ENCODE assay signal across 8 cellular contexts in the genomic region with DNA sequence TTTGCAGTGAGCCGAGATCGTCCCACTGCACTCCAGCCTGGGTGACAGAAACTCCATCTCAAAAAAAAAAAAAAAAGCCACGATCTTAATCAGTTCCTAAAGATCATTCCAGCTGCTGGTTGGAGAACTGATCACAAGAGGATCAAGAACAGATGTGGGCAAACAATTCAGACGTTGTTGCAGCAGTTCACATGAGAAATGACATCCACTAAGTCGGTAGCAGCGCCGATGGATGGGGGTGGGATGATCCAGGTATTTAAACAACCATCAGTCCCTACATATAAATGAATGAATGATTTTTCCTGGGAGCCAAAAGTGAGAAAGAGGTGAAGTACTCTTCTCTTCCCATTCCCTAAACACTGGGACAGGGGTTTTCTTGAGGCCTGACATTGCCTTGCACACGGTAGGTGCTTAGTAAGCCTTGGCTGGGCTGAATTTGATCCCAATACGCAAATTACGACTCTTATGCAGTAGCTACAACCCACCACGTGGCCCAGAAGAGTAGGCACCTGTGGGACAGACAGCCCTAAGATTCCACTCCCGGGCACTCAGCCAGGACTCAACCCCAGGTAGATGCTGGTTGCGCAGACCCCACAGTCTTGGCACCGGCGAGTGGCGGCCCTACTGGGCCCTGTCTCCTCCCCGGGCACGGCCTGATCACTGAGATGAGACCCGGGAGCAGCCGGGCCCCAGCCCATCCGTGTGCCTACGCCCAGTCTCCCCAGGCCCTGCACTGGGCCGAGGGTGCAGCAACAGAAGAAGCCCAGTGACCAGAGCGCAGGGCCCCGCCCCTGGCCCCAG. TPM values are rescaled to one million over a fixed set of nuclear protein-coding genes. Genes with fewer than 3 reads are reported as not detected.
A peak's percentile ranks its signal among the peaks of the same experiment; 100 is the strongest.
DNase-seq lines count a peak whose midpoint lies in the region; ATAC-seq, FAIRE-seq and TF ChIP-seq lines count a peak whose summit lies in the region.

No MANE protein-coding gene starts in this region.

- H3K4me3 ChIP-seq in A673 (ENCODE audit: low read depth, low read length, poor library complexity, severe bottlenecking) = peak overlapping the region; percentile 65

- H3K27me3 Mint-ChIP-seq in osteocyte (ENCODE audit: unreplicated experiment) = no peaks in the 10 kb centered on the region

- H3K9me3 Mint-ChIP-seq in osteocyte (ENCODE audit: unreplicated experiment) = no peaks in the 10 kb centered on the region

- peak overlapping the region; percentile 97 for H3K27ac Mint-ChIP-seq in osteocyte (ENCODE audit: unreplicated experiment)

- no peak for FAIRE-seq in GM12892 (lab: Jason Lieb, UNC)

- H3K4me3 Mint-ChIP-seq in osteocyte (ENCODE audit: unreplicated experiment) = peak overlapping the region; percentile 88

- H3K36me3 ChIP-seq in A673 (ENCODE audit: insufficient read depth, low read length, poor library complexity, severe bottlenecking) = peaks cover 9% of the 10 kb centered on the region

- peak; percentile 7 for ATAC-seq in GM18519 (IDR thresholded peaks at IDR 0.05; ENCODE audit: low FRiP score, unreplicated experiment)
- peak; percentile 18 for ATAC-seq in HG03460 (IDR thresholded peaks at IDR 0.05; ENCODE audit: unreplicated experiment)

- DNase-seq in A673 (ENCODE audit: low spot score) (peak; percentile 35), epithelial cell of prostate (ENCODE audit: low read depth, low spot score) (no peak), osteocyte (ENCODE audit: extremely low spot score, unreplicated experiment) (no peak), GM12892 (ENCODE audit: insufficient read length) (no peak)
- DNase-seq in stimulated activated CD8-positive, alpha-beta memory T cell treated with anti-CD3 and anti-CD28 coated beads, Interleukin-4, amount 100 ng/mL, for 48 hours = no peak

- intact Hi-C loops in A673 (cut with micrococcal nuclease; ENCODE audit: unreplicated experiment) = no loop called here

- CTCF ChIA-PET in A673 (lab: Charles Lee) = interaction anchor here (0.6 to 3.2 kb wide), 7 partner anchors 13 to 243 kb away, joined by 3 to 18 read pairs (median 6); partner anchors contain the start of genes AAAS and SOAT2

- TF ChIP-seq POLR2A in GM12892 (IDR thresholded peaks at IDR 0.05; ENCODE audit: low read depth, low read length) = no peak

- H3K27ac ChIP-seq in A673 (ENCODE audit: low read depth, low read length, poor library complexity, severe bottlenecking) (peak overlapping the region; percentile 62), VCaP (peak overlapping the region; percentile 91), epithelial cell of prostate (peak overlapping the region; percentile 69)

- H3K4me1 Mint-ChIP-seq in osteocyte (ENCODE audit: unreplicated experiment) = peaks cover 26% of the 10 kb centered on the region

- peaks cover 4% of the 10 kb centered on the region for H3K4me1 ChIP-seq in A673 (ENCODE audit: insufficient read depth, low read length, poor library complexity, severe bottlenecking)

- peaks cover 22% of the 10 kb centered on the region for H3K36me3 Mint-ChIP-seq in osteocyte (ENCODE audit: unreplicated experiment)

- H3K9me3 ChIP-seq in A673 (ENCODE audit: low read depth, low read length, poor library complexity, severe bottlenecking) = no peaks in the 10 kb centered on the region

- TF ChIP-seq CTCF in A673 (conservative IDR thresholded peaks at IDR 0.05; ENCODE audit: low read depth, low read length) (no peak), VCaP (conservative IDR thresholded peaks at IDR 0.05) (no peak), osteocyte (IDR thresholded peaks at IDR 0.05) (no peak)

- no peaks in the 10 kb centered on the region for H3K27me3 ChIP-seq in A673 (replicated peaks; ENCODE audit: insufficient read depth, low read depth, low read length, poor library complexity)

- POLR2A ChIA-PET in A673 (lab: Charles Lee; ENCODE audit: low non-redundant PET) = interaction anchor here (0.5 kb wide), 1 partner anchor 160 kb away, joined by 6 read pairs; no protein-coding TSS in a partner anchor

- BruUV-seq in A673 (replicated peaks; lab: Mats Ljungman, UMichigan) = TSS peak; percentile 62

RNA-seq across cellular contexts. Expression of gene SPRYD3, which starts 0.6 kb away (rescaled TPM):
- 17.0 and 19.3 TPM in 2 replicates for total RNA-seq in A673 (2021)
- total RNA-seq in osteocyte = 28.3 and 29.0 TPM in 2 replicates
- polyA plus RNA-seq in GM12892 (2012; ENCODE audit: missing spikeins) = 14.1 TPM

RNA-seq across cellular contexts. Expression of gene IGFBP6, which starts 18.8 kb away (rescaled TPM):
- total RNA-seq in A673 (2021) = 6.6 and 7.3 TPM in 2 replicates
- 18.8 and 22.3 TPM in 2 replicates for total RNA-seq in osteocyte
- polyA plus RNA-seq in GM12892 (2012; ENCODE audit: missing spikeins) = not detected

RNA-seq across cellular contexts. Expression of gene SOAT2, which starts 24.7 kb away (rescaled TPM):
- not detected in 2 replicates for total RNA-seq in A673 (2021)
- total RNA-seq in osteocyte = not detected in 2 replicates
- not detected for polyA plus RNA-seq in GM12892 (2012; ENCODE audit: missing spikeins)

RNA-seq across cellular contexts. Expression of gene TNS2, which starts 28.8 kb away (rescaled TPM):
- 3.4 and 6.1 TPM in 2 replicates for total RNA-seq in A673 (2021)
- 107 and 116 TPM in 2 replicates for total RNA-seq in osteocyte
- 0.47 TPM for polyA plus RNA-seq in GM12892 (2012; ENCODE audit: missing spikeins)
